In genomic region chr11:95068549-95068948, GRCh38 we compare ENCODE assay signal across 8 cellular contexts. TPM values are rescaled to one million over a fixed set of nuclear protein-coding genes. Genes with fewer than 3 reads are reported as not detected.
A peak's percentile ranks its signal among the peaks of the same experiment; 100 is the strongest.
DNase-seq lines count a peak whose midpoint lies in the region; ATAC-seq, FAIRE-seq and TF ChIP-seq lines count a peak whose summit lies in the region.

No MANE protein-coding gene starts in this region.

- H3K4me3 ChIP-seq in Jurkat, Clone E6-1 (ENCODE audit: low read length), result peak overlapping the region; percentile 86
- H3K4me3 ChIP-seq in neuron (ENCODE audit: low read length) (peak overlapping the region; percentile 62), thoracic aorta (peak overlapping the region; percentile 83)

- peak overlapping the region; percentile 93 for H3K27ac Mint-ChIP-seq in activated T-helper 2 cell treated with anti-CD3 and anti-CD28 coated beads, Interferon-gamma antibody, Interleukin-2, Interleukin-4, amounts not matched to agents 10 μg/mL and 5 μg/mL and 100 μg/mL, durations not matched to agents 14 hours and 24 hours and 36 hours

- H3K9me3 ChIP-seq in neuron (ENCODE audit: low read length), result no peaks in the 10 kb centered on the region
- no peaks in the 10 kb centered on the region for H3K9me3 ChIP-seq in thoracic aorta

- no peaks in the 10 kb centered on the region for H3K27me3 ChIP-seq in neuron (ENCODE audit: insufficient read depth, low read length)
- H3K27me3 ChIP-seq in thoracic aorta (replicated peaks; ENCODE audit: insufficient read depth), result no peaks in the 10 kb centered on the region

- no peaks in the 10 kb centered on the region for H3K36me3 ChIP-seq in neuron (ENCODE audit: insufficient read depth, low read length)
- no peaks in the 10 kb centered on the region for H3K36me3 ChIP-seq in thoracic aorta

- H3K4me1 ChIP-seq in neuron (ENCODE audit: insufficient read depth, low read length) (peaks cover 10% of the 10 kb centered on the region), thoracic aorta (ENCODE audit: control insufficient read depth in 1 of 2, low read depth in 2 of 2) (peaks cover 10 to 19% of the 10 kb centered on the region in 2 donors)

- peak overlapping the region; percentile 97 to 99 for H3K27ac ChIP-seq in thoracic aorta

- intact Hi-C loops in activated T-helper 2 cell treated with anti-CD3 and anti-CD28 coated beads, Interferon-gamma antibody, Interleukin-2, Interleukin-4, amounts not matched to agents 10 μg/mL and 5 μg/mL and 100 μg/mL, durations not matched to agents 14 hours and 24 hours and 36 hours (cut with micrococcal nuclease), result loop anchor here (1.0 to 10.0 kb wide), 10 partner anchors 21 to 1326 kb away; partner anchors contain the start of genes C11orf54, CWC15, ENDOD1 and FAM76B

- peaks cover 7% of the 10 kb centered on the region for H3K27me3 Mint-ChIP-seq in activated T-helper 2 cell treated with anti-CD3 and anti-CD28 coated beads, Interferon-gamma antibody, Interleukin-2, Interleukin-4, amounts not matched to agents 10 μg/mL and 5 μg/mL and 100 μg/mL, durations not matched to agents 14 hours and 24 hours and 36 hours (ENCODE audit: low read depth)

- H3K4me1 Mint-ChIP-seq in activated T-helper 2 cell treated with anti-CD3 and anti-CD28 coated beads, Interferon-gamma antibody, Interleukin-2, Interleukin-4, amounts not matched to agents 10 μg/mL and 5 μg/mL and 100 μg/mL, durations not matched to agents 14 hours and 24 hours and 36 hours (ENCODE audit: low read depth), result peaks cover 20% of the 10 kb centered on the region

- ATAC-seq in GM21723 (IDR thresholded peaks at IDR 0.05; ENCODE audit: unreplicated experiment), result peak; percentile 79
- peak; percentile 91 for ATAC-seq in thoracic aorta (ENCODE audit: insufficient number of reproducible peaks, low FRiP score, low read depth)

- TF ChIP-seq CTCF in thoracic aorta (IDR thresholded peaks at IDR 0.05), result no peak

- peak; percentile 81 for FAIRE-seq in RCC 7860 (lab: Jason Lieb, UNC)

- H3K4me3 Mint-ChIP-seq in activated T-helper 2 cell treated with anti-CD3 and anti-CD28 coated beads, Interferon-gamma antibody, Interleukin-2, Interleukin-4, amounts not matched to agents 10 μg/mL and 5 μg/mL and 100 μg/mL, durations not matched to agents 14 hours and 24 hours and 36 hours (ENCODE audit: low read depth), result peak overlapping the region; percentile 91

- DNase-seq in EH (ENCODE audit: low read depth) (peak; percentile 95), RCC 7860 (ENCODE audit: low spot score) (peak; percentile 91), fibroblast of the conjunctiva (ENCODE audit: low read depth) (peak; percentile 92), thoracic aorta (ENCODE audit: low spot score) (peak; percentile 60)
- peak; percentile 90 for DNase-seq in Jurkat, Clone E6-1 (ENCODE audit: low read depth, low spot score)
- peak; percentile 73 for DNase-seq in activated T-helper 2 cell treated with anti-CD3 and anti-CD28 coated beads, Interferon-gamma antibody, Interleukin-2, Interleukin-4, amounts not matched to agents 10 μg/mL and 5 μg/mL and 100 μg/mL, durations not matched to agents 14 hours and 24 hours and 36 hours (ENCODE audit: low spot score)

- H3K36me3 Mint-ChIP-seq in activated T-helper 2 cell treated with anti-CD3 and anti-CD28 coated beads, Interferon-gamma antibody, Interleukin-2, Interleukin-4, amounts not matched to agents 10 μg/mL and 5 μg/mL and 100 μg/mL, durations not matched to agents 14 hours and 24 hours and 36 hours (ENCODE audit: low read depth), result peaks cover 24% of the 10 kb centered on the region

- H2AFZ ChIP-seq in neuron (ENCODE audit: low read depth, low read length), result peak overlapping the region; percentile 73

- no peaks in the 10 kb centered on the region for H3K9me3 Mint-ChIP-seq in activated T-helper 2 cell treated with anti-CD3 and anti-CD28 coated beads, Interferon-gamma antibody, Interleukin-2, Interleukin-4, amounts not matched to agents 10 μg/mL and 5 μg/mL and 100 μg/mL, durations not matched to agents 14 hours and 24 hours and 36 hours

RNA-seq across cellular contexts. Expression of gene SRSF8, which starts 1.8 kb away (rescaled TPM):
- 41.1 TPM for polyA plus RNA-seq in Jurkat, Clone E6-1 (2012; ENCODE audit: insufficient read depth, insufficient read length)
- 43.5 and 50.3 TPM in 2 replicates for total RNA-seq in activated T-helper 2 cell treated with anti-CD3 and anti-CD28 coated beads, Interferon-gamma antibody, Interleukin-2, Interleukin-4, amounts not matched to agents 10 μg/mL and 5 μg/mL and 100 μg/mL, durations not matched to agents 14 hours and 24 hours and 36 hours
- total RNA-seq in thoracic aorta, result 10 to 100 TPM; 25.6 to 39.9 TPM

RNA-seq across cellular contexts. Expression of gene KDM4F, which starts 19.3 kb away (rescaled TPM):
- polyA plus RNA-seq in Jurkat, Clone E6-1 (2012; ENCODE audit: insufficient read depth, insufficient read length), result not detected
- total RNA-seq in activated T-helper 2 cell treated with anti-CD3 and anti-CD28 coated beads, Interferon-gamma antibody, Interleukin-2, Interleukin-4, amounts not matched to agents 10 μg/mL and 5 μg/mL and 100 μg/mL, durations not matched to agents 14 hours and 24 hours and 36 hours, result not detected in 2 replicates
- total RNA-seq in thoracic aorta, result not detected

RNA-seq across cellular contexts. Expression of gene ENDOD1, which starts 21.1 kb away (rescaled TPM):
- 21.2 TPM for polyA plus RNA-seq in Jurkat, Clone E6-1 (2012; ENCODE audit: insufficient read depth, insufficient read length)
- total RNA-seq in activated T-helper 2 cell treated with anti-CD3 and anti-CD28 coated beads, Interferon-gamma antibody, Interleukin-2, Interleukin-4, amounts not matched to agents 10 μg/mL and 5 μg/mL and 100 μg/mL, durations not matched to agents 14 hours and 24 hours and 36 hours, result 33.7 and 34.9 TPM in 2 replicates
- 100 to 1,000 TPM in 1 of 2 donors, 10 to 100 TPM in 1; 86.9 to 155 TPM for total RNA-seq in thoracic aorta

RNA-seq across cellular contexts. Expression of gene KDM4E, which starts 43.5 kb away (rescaled TPM):
- polyA plus RNA-seq in Jurkat, Clone E6-1 (2012; ENCODE audit: insufficient read depth, insufficient read length), result not detected
- not detected in 2 replicates for total RNA-seq in activated T-helper 2 cell treated with anti-CD3 and anti-CD28 coated beads, Interferon-gamma antibody, Interleukin-2, Interleukin-4, amounts not matched to agents 10 μg/mL and 5 μg/mL and 100 μg/mL, durations not matched to agents 14 hours and 24 hours and 36 hours
- total RNA-seq in thoracic aorta, result not detected

Comparison
In these comparisons a context has a peak if more than half of its experiments do, and no peak if none do; other contexts are left out.
1. Peak in every context shown above with its lines: DNase-seq, ATAC-seq, H3K4me3 ChIP-seq and H3K27ac ChIP-seq.